Comparison of ENCODE assay signal across 17 cellular contexts in genomic region chr16:31061126-31061812, GRCh38.
"Had no signal": no experiment of that assay in that cellular context is flagged by ENCODE, and none has a peak within 500 bp of the region (broad histone marks: within the 10 kb centered on the region; RNA-seq: fewer than 3 reads in every experiment).

No MANE protein-coding gene starts in this region.

- H3K4me3 ChIP-seq: cardiac muscle cell, sigmoid colon, stomach had no signal

- DNase-seq: activated CD4-positive, alpha-beta memory T cell treated with anti-CD3 and anti-CD28 coated beads, Interleukin-2, amount 10 ng/mL, durations not matched to agents 7 days and 5 days; activated CD4-positive, alpha-beta T cell treated with anti-CD3 and anti-CD28 coated beads for 48 hours; activated CD4-positive, CD25-positive, alpha-beta regulatory T cell; activated naive CD4-positive, alpha-beta T cell treated with Interleukin-2 at 50 U/mL for 16 hours; activated naive CD8-positive, alpha-beta T cell treated with anti-CD3 and anti-CD28 coated beads, Interleukin-2, amount 10 ng/mL, durations not matched to agents 7 days and 5 days; activated T-cell treated with anti-CD3 and anti-CD28 coated beads, Interleukin-2, amount 50 U/mL, for 24 hours; amygdala; foreskin fibroblast; hippocampal formation; left cardiac atrium; sigmoid colon; stimulated activated CD4-positive, alpha-beta T cell treated with anti-CD3 and anti-CD28 coated beads, Interleukin-4, amount 100 ng/mL, for 24 hours; stomach; T1000 had no signal

- H3K27ac ChIP-seq: cardiac muscle cell, epithelial cell of prostate, sigmoid colon, stomach had no signal

- ATAC-seq: left cardiac atrium; stimulated activated effector memory CD8-positive, alpha-beta T cell treated with anti-CD3 and anti-CD28 coated beads, Interleukin-12 subunit alpha, Interleukin-12 subunit beta, amount 100 ng/mL, for 72 hours had no signal

- H3K36me3 ChIP-seq: cardiac muscle cell had no signal

- H3K9me3 ChIP-seq: sigmoid colon, stomach had no signal

- H3K27me3 ChIP-seq: cardiac muscle cell, sigmoid colon, stomach had no signal
